ENCODE assay signal across 8 cellular contexts in the genomic region with DNA sequence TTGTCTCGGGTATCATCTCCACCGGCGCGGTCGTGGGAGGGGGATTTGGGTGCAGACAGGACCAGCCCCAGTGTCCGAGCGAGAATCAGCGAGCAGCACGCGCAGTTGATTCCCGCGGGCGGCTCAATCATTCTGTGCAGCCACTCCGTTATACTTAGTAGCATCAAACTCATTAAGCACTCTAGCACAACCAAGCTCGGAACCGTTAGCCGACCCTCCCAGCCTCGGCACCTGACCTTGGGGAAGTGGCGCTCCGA. TPM values are rescaled to one million over a fixed set of nuclear protein-coding genes. Genes with fewer than 3 reads are reported as not detected.
DNase-seq lines count a peak whose midpoint lies in the region; ATAC-seq, FAIRE-seq and TF ChIP-seq lines count a peak whose summit lies in the region.

No MANE protein-coding gene starts in this region.

- peak overlapping the region; percentile 95 for H3K4me3 ChIP-seq in adipocyte (ENCODE audit: low read length)
- peak overlapping the region; percentile 92 to 99 (median 97) for H3K4me3 ChIP-seq in keratinocyte (ENCODE audit: control insufficient read depth in 2 of 3, extremely low read depth in 1 of 3, insufficient read depth in 2 of 3, low read depth in 1 of 3, low read length in 3 of 3)
- H3K4me3 ChIP-seq in testis = peak overlapping the region; percentile 88 to 98

- dilution Hi-C loops in keratinocyte (cut with MboI; ENCODE audit: extremely low pct_ligation_motif_present, low sequenced_read_pairs) = no loop called here

- H3K36me3 ChIP-seq in adipocyte (ENCODE audit: control insufficient read depth, insufficient read depth, low read length, severe bottlenecking) = peaks cover 8% of the 10 kb centered on the region
- peaks cover 14 to 17% of the 10 kb centered on the region in 2 experiments for H3K36me3 ChIP-seq in keratinocyte (ENCODE audit: control insufficient read depth in 2 of 2, extremely low read depth in 1 of 2, insufficient read depth in 2 of 2, low read length in 2 of 2)
- H3K36me3 ChIP-seq in testis (ENCODE audit: low read depth, missing control alignments) = no peaks in the 10 kb centered on the region

- peak overlapping the region; percentile 91 for H3K4me2 ChIP-seq in keratinocyte (ENCODE audit: control insufficient read depth, extremely low read depth, insufficient read depth, low read depth, low read length)

- H3K27ac ChIP-seq in keratinocyte (ENCODE audit: control insufficient read depth, insufficient read depth, low read length) = peak overlapping the region; percentile 85
- peak overlapping the region; percentile 2 to 98 for H3K27ac ChIP-seq in testis

- H3K9me3 ChIP-seq in adipocyte (ENCODE audit: control insufficient read depth, low read length) (no peaks in the 10 kb centered on the region), keratinocyte (ENCODE audit: control insufficient read depth, low read depth, low read length) (no peaks in the 10 kb centered on the region), testis (no peaks in the 10 kb centered on the region)

- H4K20me1 ChIP-seq in keratinocyte (ENCODE audit: control insufficient read depth, extremely low read depth, insufficient read depth, low read length) = peaks cover 5% of the 10 kb centered on the region

- H3K9me1 ChIP-seq in keratinocyte (ENCODE audit: control insufficient read depth, extremely low read depth, insufficient read depth, low read length) = peaks cover 4% of the 10 kb centered on the region

- TF ChIP-seq POLR2A in testis (IDR thresholded peaks at IDR 0.05) = no peak

- H3K9ac ChIP-seq in adipocyte (ENCODE audit: low read length) (peak overlapping the region; percentile 94), keratinocyte (ENCODE audit: control insufficient read depth, extremely low read depth, insufficient read depth, low read length) (peak overlapping the region; percentile 85)

- H2AFZ ChIP-seq in keratinocyte (ENCODE audit: control insufficient read depth, low read length) = peak overlapping the region; percentile 86

- WGBS in testis, 2 donors = 0% methylated on average over 20 of the region's 20 CpGs; no CpG with 5 or more reads in 1 of the 2 donors

- no peak for FAIRE-seq in keratinocyte (lab: Jason Lieb, UNC)

- peaks cover 76% of the 10 kb centered on the region for H3K79me2 ChIP-seq in keratinocyte (ENCODE audit: control insufficient read depth, insufficient read depth, low read length)

- ATAC-seq in HG02763 (IDR thresholded peaks at IDR 0.05; ENCODE audit: unreplicated experiment) = no peak

- H3K27me3 ChIP-seq in adipocyte (replicated peaks; ENCODE audit: control insufficient read depth, insufficient read depth, low read length) (no peaks in the 10 kb centered on the region), keratinocyte (ENCODE audit: control insufficient read depth, extremely low read depth, insufficient read depth, low read length) (no peaks in the 10 kb centered on the region), testis (no peaks in the 10 kb centered on the region)

- intact Hi-C loops in testis (cut with DNase I; ENCODE audit: low total_unique reads) = loop anchor here (5.0 kb wide), 1 partner anchor 41 kb away; a partner anchor contains a TSS

- no peak for TF ChIP-seq CTCF in keratinocyte (optimal IDR thresholded peaks at IDR 0.05 in 1 of 3, IDR thresholded peaks at IDR 0.05 in 1 of 3, conservative IDR thresholded peaks at IDR 0.05 in 1 of 3; ENCODE audit: extremely low read depth in 1 of 3, insufficient read depth in 2 of 3, low read length in 3 of 3)
- TF ChIP-seq CTCF in testis (IDR thresholded peaks at IDR 0.05) = no peak

- H3K4me1 ChIP-seq in adipocyte (ENCODE audit: control insufficient read depth, insufficient read depth, low read length) (peaks cover 12% of the 10 kb centered on the region), keratinocyte (ENCODE audit: control insufficient read depth, extremely low read depth, insufficient read depth, low read length) (peaks cover 46% of the 10 kb centered on the region), testis (peaks cover 28% of the 10 kb centered on the region)

- DNase-seq in NCI-H1092 (lab: John Stamatoyannopoulos, UW) (peak; percentile 50), NCI-H1092 treated with DMSO at 0.1 percent for 48 hours (lab: John Stamatoyannopoulos, UW) (no peak), adipocyte (ENCODE audit: low read depth) (no peak), keratinocyte (ENCODE audit: low read depth, low spot score) (no peak), testis (no peak), GDM1 (lab: John Stamatoyannopoulos, UW) (no peak), SIG-M5 (lab: John Stamatoyannopoulos, UW) (no peak)

RNA-seq across cellular contexts. Expression of a gene that starts 0.2 kb away (rescaled TPM):
- polyA plus RNA-seq in keratinocyte (10.9 to 13.9 TPM (median 13.9 TPM) in 3 replicates), testis (ENCODE audit: insufficient read depth, low read depth, low replicate concordance) (11.6 TPM)
- 0.94 TPM for polyA plus RNA-seq in keratinocyte (2011; ENCODE audit: low read depth)
- polyA plus RNA-seq in keratinocyte (2011; cell fraction: cytosol; rRNA removed) = 7.3 and 10.5 TPM in 2 replicates
- polyA plus RNA-seq in keratinocyte (2011; cell fraction: nucleus; rRNA removed) = 16.3 and 20.8 TPM in 2 replicates
- 5.3 and 10.5 TPM in 2 replicates for polyA plus RNA-seq in keratinocyte (2012; ENCODE audit: low replicate concordance)
- polyA minus RNA-seq in keratinocyte = 6.9 to 19.5 TPM (median 10.4 TPM) in 3 replicates
- 9.8 TPM for polyA minus RNA-seq in keratinocyte (2011; cell fraction: cytosol; rRNA and poly(A)+ RNA removed)
- 4.2 and 5.6 TPM in 2 replicates for polyA minus RNA-seq in keratinocyte (2011; cell fraction: nucleus; rRNA and poly(A)+ RNA removed)
- 10 to 100 TPM; 14.0 to 18.0 TPM for total RNA-seq in testis

RNA-seq across cellular contexts. Expression of a gene that starts 0.4 kb away (rescaled TPM):
- 88.3 to 127 TPM (median 109 TPM) in 3 replicates for polyA plus RNA-seq in keratinocyte
- 51.1 TPM for polyA plus RNA-seq in keratinocyte (2011; ENCODE audit: low read depth)
- 77.7 and 119 TPM in 2 replicates for polyA plus RNA-seq in keratinocyte (2011; cell fraction: cytosol; rRNA removed)
- 143 and 183 TPM in 2 replicates for polyA plus RNA-seq in keratinocyte (2011; cell fraction: nucleus; rRNA removed)
- polyA plus RNA-seq in keratinocyte (2012; ENCODE audit: low replicate concordance) = 109 and 130 TPM in 2 replicates
- 154 to 426 TPM (median 169 TPM) in 3 replicates for polyA minus RNA-seq in keratinocyte
- polyA minus RNA-seq in keratinocyte (2011; cell fraction: cytosol; rRNA and poly(A)+ RNA removed) = 129 TPM
- 118 and 144 TPM in 2 replicates for polyA minus RNA-seq in keratinocyte (2011; cell fraction: nucleus; rRNA and poly(A)+ RNA removed)
- 10 to 100 TPM; 54.3 to 61.3 TPM for total RNA-seq in testis
- polyA plus RNA-seq in testis (ENCODE audit: insufficient read depth, low read depth, low replicate concordance) = 30.9 TPM

RNA-seq across cellular contexts. Expression of a gene that starts 39.2 kb away (rescaled TPM):
- polyA plus RNA-seq in keratinocyte = 4.6 to 5.2 TPM (median 4.7 TPM) in 3 replicates
- 1.3 TPM for polyA plus RNA-seq in keratinocyte (2011; ENCODE audit: low read depth)
- 3.6 and 6.2 TPM in 2 replicates for polyA plus RNA-seq in keratinocyte (2011; cell fraction: cytosol; rRNA removed)
- 4.1 and 7.8 TPM in 2 replicates for polyA plus RNA-seq in keratinocyte (2011; cell fraction: nucleus; rRNA removed)
- polyA plus RNA-seq in keratinocyte (2012; ENCODE audit: low replicate concordance) = 4.0 and 6.0 TPM in 2 replicates
- 4.2 to 5.9 TPM (median 4.5 TPM) in 3 replicates for polyA minus RNA-seq in keratinocyte
- 4.0 TPM for polyA minus RNA-seq in keratinocyte (2011; cell fraction: cytosol; rRNA and poly(A)+ RNA removed)
- 2.0 and 2.9 TPM in 2 replicates for polyA minus RNA-seq in keratinocyte (2011; cell fraction: nucleus; rRNA and poly(A)+ RNA removed)
- 10 to 100 TPM; 10.9 to 18.5 TPM for total RNA-seq in testis
- 15.1 TPM for polyA plus RNA-seq in testis (ENCODE audit: insufficient read depth, low read depth, low replicate concordance)

RNA-seq across cellular contexts. Expression of a gene that starts 52.0 kb away (rescaled TPM):
- 22.0 to 27.5 TPM (median 26.5 TPM) in 3 replicates for polyA plus RNA-seq in keratinocyte
- polyA plus RNA-seq in keratinocyte (2011; ENCODE audit: low read depth) = 10.8 TPM
- polyA plus RNA-seq in keratinocyte (2011; cell fraction: cytosol; rRNA removed) = 16.2 and 27.5 TPM in 2 replicates
- 35.5 and 46.1 TPM in 2 replicates for polyA plus RNA-seq in keratinocyte (2011; cell fraction: nucleus; rRNA removed)
- polyA plus RNA-seq in keratinocyte (2012; ENCODE audit: low replicate concordance) = 27.1 and 27.3 TPM in 2 replicates
- polyA minus RNA-seq in keratinocyte = 18.3 to 77.2 TPM (median 19.1 TPM) in 3 replicates
- polyA minus RNA-seq in keratinocyte (2011; cell fraction: cytosol; rRNA and poly(A)+ RNA removed) = 29.9 TPM
- 5.9 and 6.9 TPM in 2 replicates for polyA minus RNA-seq in keratinocyte (2011; cell fraction: nucleus; rRNA and poly(A)+ RNA removed)
- 10 to 100 TPM; 34.0 to 43.2 TPM for total RNA-seq in testis
- 14.4 TPM for polyA plus RNA-seq in testis (ENCODE audit: insufficient read depth, low read depth, low replicate concordance)
